Comparison of ENCODE assay signal across 2 cellular contexts in the genomic region with DNA sequence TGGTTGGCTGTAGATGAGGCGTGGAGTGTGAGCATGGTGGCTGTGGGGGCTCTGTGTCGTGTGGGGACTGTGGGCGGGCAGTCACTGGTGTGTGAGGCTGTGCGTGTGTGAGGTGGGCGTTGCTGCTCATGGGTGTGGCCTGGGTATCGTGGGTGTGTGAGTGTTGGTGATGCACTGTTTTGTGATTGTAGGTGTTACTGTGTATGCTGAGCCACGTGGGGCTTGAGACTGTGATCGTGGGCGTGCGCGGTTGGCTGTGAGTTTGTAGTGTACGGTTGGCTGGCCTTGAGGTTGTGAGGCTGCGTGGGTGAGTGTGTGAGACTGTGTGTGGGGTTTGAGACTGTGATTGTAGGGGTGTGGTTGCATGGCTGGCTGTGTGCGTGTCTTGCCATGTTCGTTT.
A peak's percentile ranks its signal among the peaks of the same experiment; 100 is the strongest.
TF ChIP-seq lines count a peak whose summit lies in the region.

No MANE protein-coding gene starts in this region.

TF ChIP-seq in HepG2, 621 proteins besides CTCF, POLR2A, EP300 and RAD21:
- TF ChIP-seq, protein P1, sequence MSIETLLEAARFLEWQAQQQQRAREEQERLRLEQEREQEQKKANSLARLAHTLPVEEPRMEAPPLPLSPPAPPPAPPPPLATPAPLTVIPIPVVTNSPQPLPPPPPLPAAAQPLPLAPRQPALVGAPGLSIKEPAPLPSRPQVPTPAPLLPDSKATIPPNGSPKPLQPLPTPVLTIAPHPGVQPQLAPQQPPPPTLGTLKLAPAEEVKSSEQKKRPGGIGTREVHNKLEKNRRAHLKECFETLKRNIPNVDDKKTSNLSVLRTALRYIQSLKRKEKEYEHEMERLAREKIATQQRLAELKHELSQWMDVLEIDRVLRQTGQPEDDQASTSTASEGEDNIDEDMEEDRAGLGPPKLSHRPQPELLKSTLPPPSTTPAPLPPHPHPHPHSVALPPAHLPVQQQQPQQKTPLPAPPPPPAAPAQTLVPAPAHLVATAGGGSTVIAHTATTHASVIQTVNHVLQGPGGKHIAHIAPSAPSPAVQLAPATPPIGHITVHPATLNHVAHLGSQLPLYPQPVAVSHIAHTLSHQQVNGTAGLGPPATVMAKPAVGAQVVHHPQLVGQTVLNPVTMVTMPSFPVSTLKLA (IDR thresholded peaks at IDR 0.05), result peak; percentile 44; the same call in 1 of the 2 replicates
- TF ChIP-seq ISL2 (CRISPR knock-in tag; IDR thresholded peaks at IDR 0.05) (no peak), ZNF614 (CRISPR knock-in tag; IDR thresholded peaks at IDR 0.05; ENCODE audit: borderline replicate concordance) (no peak), ZNF10 (CRISPR knock-in tag; IDR thresholded peaks at IDR 0.05; ENCODE audit: borderline replicate concordance, low read depth) (no peak), ZNF709 (CRISPR knock-in tag; IDR thresholded peaks at IDR 0.05) (no peak), TOE1 (CRISPR knock-in tag; IDR thresholded peaks at IDR 0.05) (no peak)
- TF ChIP-seq, protein P2, sequence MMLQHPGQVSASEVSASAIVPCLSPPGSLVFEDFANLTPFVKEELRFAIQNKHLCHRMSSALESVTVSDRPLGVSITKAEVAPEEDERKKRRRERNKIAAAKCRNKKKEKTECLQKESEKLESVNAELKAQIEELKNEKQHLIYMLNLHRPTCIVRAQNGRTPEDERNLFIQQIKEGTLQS (CRISPR knock-in tag; IDR thresholded peaks at IDR 0.05), result no peak
TF ChIP-seq in HepG2: peak in this region for 1.

TF ChIP-seq in K562, 482 proteins besides CTCF, POLR2A, EP300 and RAD21:
- TF ChIP-seq PHB (CRISPR knock-in tag; IDR thresholded peaks at IDR 0.05), result no peak
- TF ChIP-seq ZNF165 (CRISPR knock-in tag; IDR thresholded peaks at IDR 0.05; ENCODE audit: borderline replicate concordance), result no peak
- TF ChIP-seq ARID4B (CRISPR knock-in tag; IDR thresholded peaks at IDR 0.05), result no peak
- TF ChIP-seq ZNF232 (CRISPR knock-in tag; IDR thresholded peaks at IDR 0.05), result no peak
- no peak for TF ChIP-seq TAL1 (IDR thresholded peaks at IDR 0.05)
- TF ChIP-seq SAFB (IDR thresholded peaks at IDR 0.05; ENCODE audit: borderline replicate concordance, low read depth, low read length), result peak; percentile 29; the same call in 1 of the 2 replicates
